In the genomic region with DNA sequence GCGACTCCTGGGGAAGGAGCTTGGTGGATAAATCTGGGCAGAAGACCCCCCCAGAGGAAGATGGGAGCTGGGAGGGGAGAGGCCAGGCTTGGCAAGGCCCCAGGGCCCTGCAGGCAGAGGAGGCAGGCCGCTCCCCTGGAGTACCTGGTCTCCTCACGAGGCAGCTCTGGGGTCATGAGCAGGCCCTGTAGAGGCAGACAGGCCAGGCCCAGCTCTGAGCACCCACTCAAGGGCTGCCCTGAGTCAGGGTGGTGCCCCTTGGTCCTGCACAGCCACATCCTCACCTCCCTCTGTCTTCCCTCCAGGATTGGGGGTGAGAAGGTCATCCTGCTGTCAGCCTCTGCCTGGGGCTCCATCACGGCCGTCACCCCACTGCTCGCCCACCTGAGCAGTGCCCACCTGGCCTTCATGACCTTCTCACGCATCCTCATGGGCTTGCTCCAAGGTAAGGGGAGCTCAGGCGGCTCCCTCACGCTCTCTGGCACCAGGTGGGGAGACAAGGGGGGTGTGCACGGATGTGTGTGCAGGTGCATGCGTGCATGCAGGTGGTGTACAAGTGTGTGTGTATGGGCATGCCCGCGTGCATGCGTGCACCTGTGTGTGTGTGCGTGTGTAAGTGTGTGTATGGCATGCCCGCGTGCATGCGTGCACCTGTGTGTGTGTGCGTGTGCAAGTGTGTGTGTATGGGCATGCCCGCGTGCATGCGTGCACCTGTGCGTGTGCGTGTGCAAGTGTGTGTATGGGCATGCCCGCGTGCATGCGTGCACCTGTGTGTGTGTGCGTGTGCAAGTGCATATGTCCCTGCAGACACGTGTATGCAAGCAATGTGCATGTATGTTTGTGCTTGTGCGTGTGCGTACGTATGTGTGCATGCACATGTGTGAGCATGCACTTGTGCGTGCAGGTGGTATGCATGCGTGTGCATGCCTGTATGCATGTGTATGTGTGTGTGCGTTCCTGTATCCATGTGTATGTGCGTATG, we compare ENCODE assay signal across 1 cellular context.
TF ChIP-seq lines count a peak whose summit lies in the region.

No MANE protein-coding gene starts in this region.

TF ChIP-seq in HepG2, 621 proteins besides CTCF, POLR2A, EP300 and RAD21 (continued from another document and continues in another):
- TF ChIP-seq, protein P1, sequence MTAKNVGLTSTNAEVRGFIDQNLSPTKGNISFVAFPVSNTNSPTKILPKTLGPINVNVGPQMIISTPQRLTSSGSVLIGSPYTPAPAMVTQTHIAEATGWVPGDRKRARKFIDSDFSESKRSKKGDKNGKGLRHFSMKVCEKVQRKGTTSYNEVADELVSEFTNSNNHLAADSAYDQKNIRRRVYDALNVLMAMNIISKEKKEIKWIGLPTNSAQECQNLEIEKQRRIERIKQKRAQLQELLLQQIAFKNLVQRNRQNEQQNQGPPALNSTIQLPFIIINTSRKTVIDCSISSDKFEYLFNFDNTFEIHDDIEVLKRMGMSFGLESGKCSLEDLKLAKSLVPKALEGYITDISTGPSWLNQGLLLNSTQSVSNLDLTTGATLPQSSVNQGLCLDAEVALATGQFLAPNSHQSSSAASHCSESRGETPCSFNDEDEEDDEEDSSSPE (CRISPR knock-in tag; IDR thresholded peaks at IDR 0.05), result no peak
- no peak for TF ChIP-seq XRCC5 (optimal IDR thresholded peaks at IDR 0.05; ENCODE audit: low read length)
- TF ChIP-seq TARDBP (CRISPR knock-in tag; IDR thresholded peaks at IDR 0.05), result peak; percentile 100
- no peak for TF ChIP-seq DPF2 (CRISPR knock-in tag; IDR thresholded peaks at IDR 0.05; ENCODE audit: borderline replicate concordance, low read depth)
- no peak for TF ChIP-seq ZNF362 (CRISPR knock-in tag; IDR thresholded peaks at IDR 0.05; ENCODE audit: borderline replicate concordance)
- TF ChIP-seq TEAD3 (CRISPR knock-in tag; optimal IDR thresholded peaks at IDR 0.05; ENCODE audit: borderline replicate concordance), result no peak
- no peak for TF ChIP-seq CEBPG (CRISPR knock-in tag; IDR thresholded peaks at IDR 0.05)
- TF ChIP-seq RORA (CRISPR knock-in tag; IDR thresholded peaks at IDR 0.05), result no peak
- no peak for TF ChIP-seq PBX3 (CRISPR knock-in tag; IDR thresholded peaks at IDR 0.05; ENCODE audit: borderline replicate concordance)
- TF ChIP-seq ARID2 (CRISPR knock-in tag; IDR thresholded peaks at IDR 0.05; ENCODE audit: borderline replicate concordance), result no peak
- TF ChIP-seq ZNF451 (CRISPR knock-in tag; IDR thresholded peaks at IDR 0.05), result no peak
- TF ChIP-seq TRIM24 (CRISPR knock-in tag; IDR thresholded peaks at IDR 0.05), result peak; percentile 46; the same call in 1 of the 2 replicates
- no peak for TF ChIP-seq NPAS2 (CRISPR knock-in tag; IDR thresholded peaks at IDR 0.05; ENCODE audit: borderline replicate concordance)
- TF ChIP-seq AHR (CRISPR knock-in tag; IDR thresholded peaks at IDR 0.05), result 0 out of 2 replicates have a peak, but pooled peaks have one; percentile 42
- TF ChIP-seq, protein P2, sequence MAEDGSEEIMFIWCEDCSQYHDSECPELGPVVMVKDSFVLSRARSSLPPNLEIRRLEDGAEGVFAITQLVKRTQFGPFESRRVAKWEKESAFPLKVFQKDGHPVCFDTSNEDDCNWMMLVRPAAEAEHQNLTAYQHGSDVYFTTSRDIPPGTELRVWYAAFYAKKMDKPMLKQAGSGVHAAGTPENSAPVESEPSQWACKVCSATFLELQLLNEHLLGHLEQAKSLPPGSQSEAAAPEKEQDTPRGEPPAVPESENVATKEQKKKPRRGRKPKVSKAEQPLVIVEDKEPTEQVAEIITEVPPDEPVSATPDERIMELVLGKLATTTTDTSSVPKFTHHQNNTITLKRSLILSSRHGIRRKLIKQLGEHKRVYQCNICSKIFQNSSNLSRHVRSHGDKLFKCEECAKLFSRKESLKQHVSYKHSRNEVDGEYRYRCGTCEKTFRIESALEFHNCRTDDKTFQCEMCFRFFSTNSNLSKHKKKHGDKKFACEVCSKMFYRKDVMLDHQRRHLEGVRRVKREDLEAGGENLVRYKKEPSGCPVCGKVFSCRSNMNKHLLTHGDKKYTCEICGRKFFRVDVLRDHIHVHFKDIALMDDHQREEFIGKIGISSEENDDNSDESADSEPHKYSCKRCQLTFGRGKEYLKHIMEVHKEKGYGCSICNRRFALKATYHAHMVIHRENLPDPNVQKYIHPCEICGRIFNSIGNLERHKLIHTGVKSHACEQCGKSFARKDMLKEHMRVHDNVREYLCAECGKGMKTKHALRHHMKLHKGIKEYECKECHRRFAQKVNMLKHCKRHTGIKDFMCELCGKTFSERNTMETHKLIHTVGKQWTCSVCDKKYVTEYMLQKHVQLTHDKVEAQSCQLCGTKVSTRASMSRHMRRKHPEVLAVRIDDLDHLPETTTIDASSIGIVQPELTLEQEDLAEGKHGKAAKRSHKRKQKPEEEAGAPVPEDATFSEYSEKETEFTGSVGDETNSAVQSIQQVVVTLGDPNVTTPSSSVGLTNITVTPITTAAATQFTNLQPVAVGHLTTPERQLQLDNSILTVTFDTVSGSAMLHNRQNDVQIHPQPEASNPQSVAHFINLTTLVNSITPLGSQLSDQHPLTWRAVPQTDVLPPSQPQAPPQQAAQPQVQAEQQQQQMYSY (CRISPR knock-in tag; IDR thresholded peaks at IDR 0.05), result no peak
- TF ChIP-seq ZFX (CRISPR knock-in tag; IDR thresholded peaks at IDR 0.05; ENCODE audit: low read depth), result no peak
- TF ChIP-seq RBM22 (optimal IDR thresholded peaks at IDR 0.05; ENCODE audit: low read length), result peak; percentile 47
- TF ChIP-seq ZNF468 (CRISPR knock-in tag; IDR thresholded peaks at IDR 0.05), result 0 out of 2 replicates have a peak, but pooled peaks have one; percentile 4
- TF ChIP-seq FOXO1 (CRISPR knock-in tag; IDR thresholded peaks at IDR 0.05), result no peak
- TF ChIP-seq, protein P3, sequence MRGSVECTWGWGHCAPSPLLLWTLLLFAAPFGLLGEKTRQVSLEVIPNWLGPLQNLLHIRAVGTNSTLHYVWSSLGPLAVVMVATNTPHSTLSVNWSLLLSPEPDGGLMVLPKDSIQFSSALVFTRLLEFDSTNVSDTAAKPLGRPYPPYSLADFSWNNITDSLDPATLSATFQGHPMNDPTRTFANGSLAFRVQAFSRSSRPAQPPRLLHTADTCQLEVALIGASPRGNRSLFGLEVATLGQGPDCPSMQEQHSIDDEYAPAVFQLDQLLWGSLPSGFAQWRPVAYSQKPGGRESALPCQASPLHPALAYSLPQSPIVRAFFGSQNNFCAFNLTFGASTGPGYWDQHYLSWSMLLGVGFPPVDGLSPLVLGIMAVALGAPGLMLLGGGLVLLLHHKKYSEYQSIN (CRISPR knock-in tag; IDR thresholded peaks at IDR 0.05; ENCODE audit: borderline replicate concordance), result no peak
- no peak for TF ChIP-seq ZNF225 (CRISPR knock-in tag; IDR thresholded peaks at IDR 0.05)
- TF ChIP-seq TCF7 (IDR thresholded peaks at IDR 0.05; ENCODE audit: low read depth), result no peak
- TF ChIP-seq SP4 (CRISPR knock-in tag; IDR thresholded peaks at IDR 0.05), result no peak
- no peak for TF ChIP-seq ZNF317 (CRISPR knock-in tag; IDR thresholded peaks at IDR 0.05)
- TF ChIP-seq SRSF4 (IDR thresholded peaks at IDR 0.05; ENCODE audit: low read depth, low read length, poor library complexity, severe bottlenecking), result no peak
- no peak for TF ChIP-seq TBX3 (IDR thresholded peaks at IDR 0.05; ENCODE audit: borderline replicate concordance)
- no peak for TF ChIP-seq MYC (CRISPR knock-in tag; IDR thresholded peaks at IDR 0.05; ENCODE audit: borderline replicate concordance)
- no peak for TF ChIP-seq ZNF160 (CRISPR knock-in tag; IDR thresholded peaks at IDR 0.05)
- TF ChIP-seq ZNF235 (CRISPR knock-in tag; IDR thresholded peaks at IDR 0.05; ENCODE audit: borderline replicate concordance), result no peak
- TF ChIP-seq, protein P4, sequence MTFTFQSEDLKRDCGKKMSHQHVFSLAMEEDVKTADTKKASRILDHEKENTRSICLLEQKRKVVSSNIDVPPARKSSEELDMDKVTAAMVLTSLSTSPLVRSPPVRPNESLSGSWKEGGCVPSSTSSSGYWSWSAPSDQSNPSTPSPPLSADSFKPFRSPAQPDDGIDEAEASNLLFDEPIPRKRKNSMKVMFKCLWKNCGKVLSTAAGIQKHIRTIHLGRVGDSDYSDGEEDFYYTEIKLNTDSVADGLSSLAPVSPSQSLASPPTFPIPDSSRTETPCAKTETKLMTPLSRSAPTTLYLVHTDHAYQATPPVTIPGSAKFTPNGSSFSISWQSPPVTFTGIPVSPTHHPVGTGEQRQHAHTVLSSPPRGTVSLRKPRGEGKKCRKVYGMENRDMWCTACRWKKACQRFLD (CRISPR knock-in tag; IDR thresholded peaks at IDR 0.05; ENCODE audit: borderline replicate concordance), result no peak
- no peak for TF ChIP-seq TCF7L2 (IDR thresholded peaks at IDR 0.05; ENCODE audit: low read depth, low read length)
- TF ChIP-seq MIER3 (CRISPR knock-in tag; IDR thresholded peaks at IDR 0.05; ENCODE audit: borderline replicate concordance), result no peak
- TF ChIP-seq ZBTB42 (CRISPR knock-in tag; IDR thresholded peaks at IDR 0.05), result no peak
- TF ChIP-seq, protein P5, sequence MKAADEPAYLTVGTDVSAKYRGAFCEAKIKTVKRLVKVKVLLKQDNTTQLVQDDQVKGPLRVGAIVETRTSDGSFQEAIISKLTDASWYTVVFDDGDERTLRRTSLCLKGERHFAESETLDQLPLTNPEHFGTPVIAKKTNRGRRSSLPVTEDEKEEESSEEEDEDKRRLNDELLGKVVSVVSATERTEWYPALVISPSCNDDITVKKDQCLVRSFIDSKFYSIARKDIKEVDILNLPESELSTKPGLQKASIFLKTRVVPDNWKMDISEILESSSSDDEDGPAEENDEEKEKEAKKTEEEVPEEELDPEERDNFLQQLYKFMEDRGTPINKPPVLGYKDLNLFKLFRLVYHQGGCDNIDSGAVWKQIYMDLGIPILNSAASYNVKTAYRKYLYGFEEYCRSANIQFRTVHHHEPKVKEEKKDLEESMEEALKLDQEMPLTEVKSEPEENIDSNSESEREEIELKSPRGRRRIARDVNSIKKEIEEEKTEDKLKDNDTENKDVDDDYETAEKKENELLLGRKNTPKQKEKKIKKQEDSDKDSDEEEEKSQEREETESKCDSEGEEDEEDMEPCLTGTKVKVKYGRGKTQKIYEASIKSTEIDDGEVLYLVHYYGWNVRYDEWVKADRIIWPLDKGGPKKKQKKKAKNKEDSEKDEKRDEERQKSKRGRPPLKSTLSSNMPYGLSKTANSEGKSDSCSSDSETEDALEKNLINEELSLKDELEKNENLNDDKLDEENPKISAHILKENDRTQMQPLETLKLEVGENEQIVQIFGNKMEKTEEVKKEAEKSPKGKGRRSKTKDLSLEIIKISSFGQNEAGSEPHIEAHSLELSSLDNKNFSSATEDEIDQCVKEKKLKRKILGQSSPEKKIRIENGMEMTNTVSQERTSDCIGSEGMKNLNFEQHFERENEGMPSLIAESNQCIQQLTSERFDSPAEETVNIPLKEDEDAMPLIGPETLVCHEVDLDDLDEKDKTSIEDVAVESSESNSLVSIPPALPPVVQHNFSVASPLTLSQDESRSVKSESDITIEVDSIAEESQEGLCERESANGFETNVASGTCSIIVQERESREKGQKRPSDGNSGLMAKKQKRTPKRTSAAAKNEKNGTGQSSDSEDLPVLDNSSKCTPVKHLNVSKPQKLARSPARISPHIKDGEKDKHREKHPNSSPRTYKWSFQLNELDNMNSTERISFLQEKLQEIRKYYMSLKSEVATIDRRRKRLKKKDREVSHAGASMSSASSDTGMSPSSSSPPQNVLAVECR (CRISPR knock-in tag; IDR thresholded peaks at IDR 0.05; ENCODE audit: borderline replicate concordance), result no peak
- TF ChIP-seq NFKB2 (CRISPR knock-in tag; IDR thresholded peaks at IDR 0.05; ENCODE audit: borderline replicate concordance), result no peak
- TF ChIP-seq STAT5B (CRISPR knock-in tag; IDR thresholded peaks at IDR 0.05), result no peak
- no peak for TF ChIP-seq TAF15 (IDR thresholded peaks at IDR 0.05; ENCODE audit: low read depth, low read length, poor library complexity, severe bottlenecking)
- no peak for TF ChIP-seq MED13 (CRISPR knock-in tag; IDR thresholded peaks at IDR 0.05)
- no peak for TF ChIP-seq ZBTB21 (CRISPR knock-in tag; IDR thresholded peaks at IDR 0.05)
- TF ChIP-seq FOXC1 (CRISPR knock-in tag; IDR thresholded peaks at IDR 0.05; ENCODE audit: borderline replicate concordance), result no peak
- TF ChIP-seq, protein P6, sequence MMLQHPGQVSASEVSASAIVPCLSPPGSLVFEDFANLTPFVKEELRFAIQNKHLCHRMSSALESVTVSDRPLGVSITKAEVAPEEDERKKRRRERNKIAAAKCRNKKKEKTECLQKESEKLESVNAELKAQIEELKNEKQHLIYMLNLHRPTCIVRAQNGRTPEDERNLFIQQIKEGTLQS (CRISPR knock-in tag; IDR thresholded peaks at IDR 0.05), result no peak
- no peak for TF ChIP-seq SP5 (CRISPR knock-in tag; IDR thresholded peaks at IDR 0.05; ENCODE audit: borderline replicate concordance, low read depth)
- no peak for TF ChIP-seq RBM39 (IDR thresholded peaks at IDR 0.05; ENCODE audit: low read depth, low read length, poor library complexity, severe bottlenecking)
- no peak for TF ChIP-seq NR0B2 (CRISPR knock-in tag; IDR thresholded peaks at IDR 0.05)
- TF ChIP-seq RBFOX2 (IDR thresholded peaks at IDR 0.05; ENCODE audit: low read depth, low read length), result peak; percentile 88
- no peak for TF ChIP-seq ZNF138 (CRISPR knock-in tag; IDR thresholded peaks at IDR 0.05; ENCODE audit: low read depth)
- TF ChIP-seq ATM (IDR thresholded peaks at IDR 0.05; ENCODE audit: borderline replicate concordance), result no peak
